Comparison of ENCODE assay signal across 8 cellular contexts in the genomic region with DNA sequence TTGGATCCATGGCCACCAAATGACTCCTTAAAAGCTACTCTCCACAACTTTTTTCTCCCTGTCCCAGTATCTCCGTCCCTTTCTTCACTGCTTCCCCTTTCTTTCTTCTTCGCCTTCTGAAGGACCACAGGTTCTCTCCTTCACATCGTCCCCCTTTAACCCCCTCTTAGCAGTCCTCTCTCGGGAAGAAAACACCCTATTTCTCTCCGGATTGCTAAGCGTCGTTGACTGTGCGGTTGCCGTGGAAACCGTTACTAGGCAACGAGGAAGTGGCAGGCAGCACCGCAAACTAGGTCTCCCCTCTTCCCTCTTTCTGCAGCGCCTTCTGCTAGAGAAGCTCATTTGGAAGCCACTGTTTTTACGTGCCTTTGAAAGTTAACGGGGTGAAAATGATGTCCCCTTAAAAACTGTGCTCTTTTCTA. TPM values are rescaled to one million over a fixed set of nuclear protein-coding genes. Genes with fewer than 3 reads are reported as not detected.
DNase-seq lines count a peak whose midpoint lies in the region; ATAC-seq and TF ChIP-seq lines count a peak whose summit lies in the region.

A gene with protein sequence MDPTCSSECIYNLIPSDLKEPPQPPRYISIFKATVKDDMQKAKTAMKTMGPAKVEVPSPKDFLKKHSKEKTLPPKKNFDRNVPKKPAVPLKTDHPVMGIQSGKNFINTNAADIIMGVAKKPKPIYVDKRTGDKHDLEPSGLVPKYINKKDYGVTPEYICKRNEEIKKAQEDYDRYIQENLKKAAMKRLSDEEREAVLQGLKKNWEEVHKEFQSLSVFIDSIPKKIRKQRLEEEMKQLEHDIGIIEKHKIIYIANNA (minus strand): TSS at position 232 of the 422 bp plus-strand sequence. CDS start 222 bp downstream, at position 10.

- no peaks in the 10 kb centered on the region for H3K36me3 ChIP-seq in kidney epithelial cell (ENCODE audit: control insufficient read depth, insufficient read depth, low read length)

- H3K9me3 Mint-ChIP-seq in chondrocyte (ENCODE audit: low read depth) = no peaks in the 10 kb centered on the region

- no peaks in the 10 kb centered on the region for H3K36me3 Mint-ChIP-seq in chondrocyte (ENCODE audit: low read depth)

- peak within 1 kb of the TSS; percentile 86 for H3K4me3 Mint-ChIP-seq in chondrocyte (ENCODE audit: unreplicated experiment)

- DNase-seq in AG10803 (ENCODE audit: low read depth) (peak; percentile 89), GM19240 (ENCODE audit: insufficient read length, low spot score) (peak; percentile 77), NCI-H460 (ENCODE audit: extremely low read depth, low read depth) (peak; percentile 80), chondrocyte (ENCODE audit: low spot score) (no peak), kidney epithelial cell (ENCODE audit: low read depth) (peak; percentile 83)
- DNase-seq in activated CD4-positive, alpha-beta T cell treated with anti-CD3 and anti-CD28 coated beads for 24 hours (ENCODE audit: low read depth in 2 of 2) = peak; percentile 89 to 94
- DNase-seq in stimulated activated CD4-positive, alpha-beta T cell treated with anti-CD3 and anti-CD28 coated beads, Interleukin-15, amount 100 ng/mL, for 1 hour (ENCODE audit: low read depth in 1 of 2, low spot score in 1 of 2) = peak; percentile 82 to 83

- H3K27me3 ChIP-seq in kidney epithelial cell (ENCODE audit: control insufficient read depth, insufficient read depth, low read length) = no peaks in the 10 kb centered on the region

- H3K27me3 Mint-ChIP-seq in chondrocyte (ENCODE audit: low read depth) = no peaks in the 10 kb centered on the region

- H3K27ac Mint-ChIP-seq in chondrocyte (ENCODE audit: unreplicated experiment) = peak within 1 kb of the TSS; percentile 97

- peak; percentile 76 for ATAC-seq in HG03439 (IDR thresholded peaks at IDR 0.05; ENCODE audit: unreplicated experiment)

- H3K4me1 Mint-ChIP-seq in chondrocyte (ENCODE audit: low read depth) = peaks cover 21% of the 10 kb centered on the region

- H3K4me3 ChIP-seq in AG10803 (ENCODE audit: low read length) = peak within 1 kb of the TSS; percentile 94
- peak within 1 kb of the TSS; percentile 64 for H3K4me3 ChIP-seq in kidney epithelial cell (ENCODE audit: low read depth, low read length)

- TF ChIP-seq CTCF in AG10803 (conservative IDR thresholded peaks at IDR 0.05; ENCODE audit: low read length) = no peak
- TF ChIP-seq CTCF in chondrocyte (IDR thresholded peaks at IDR 0.05) = no peak
- no peak for TF ChIP-seq CTCF in kidney epithelial cell (IDR thresholded peaks at IDR 0.05; ENCODE audit: insufficient read depth, low read length, poor library complexity, severe bottlenecking)

RNA-seq across cellular contexts. Expression of the gene that starts here (rescaled TPM):
- total RNA-seq in NCI-H460 (2014; rRNA removed; shearing (Covaris generic)) = 0.12 TPM in 1 of 2 replicates, not detected in the other
- polyA plus RNA-seq in NCI-H460 (2014; cell fraction: nucleus; rRNA removed) = not detected in 2 replicates
- total RNA-seq in chondrocyte (0.45 to 3.2 TPM (median 0.56 TPM) in 3 replicates), kidney epithelial cell (0.34 and 4.6 TPM in 2 replicates)

Comparison
In these comparisons a context has a peak if more than half of its experiments do, and no peak if none do; other contexts are left out.
1. Peak in DNase-seq in NCI-H460; RNA of the gene not detected or under 1 TPM.